ENCODE assay signal across 20 cellular contexts in the genomic region with DNA sequence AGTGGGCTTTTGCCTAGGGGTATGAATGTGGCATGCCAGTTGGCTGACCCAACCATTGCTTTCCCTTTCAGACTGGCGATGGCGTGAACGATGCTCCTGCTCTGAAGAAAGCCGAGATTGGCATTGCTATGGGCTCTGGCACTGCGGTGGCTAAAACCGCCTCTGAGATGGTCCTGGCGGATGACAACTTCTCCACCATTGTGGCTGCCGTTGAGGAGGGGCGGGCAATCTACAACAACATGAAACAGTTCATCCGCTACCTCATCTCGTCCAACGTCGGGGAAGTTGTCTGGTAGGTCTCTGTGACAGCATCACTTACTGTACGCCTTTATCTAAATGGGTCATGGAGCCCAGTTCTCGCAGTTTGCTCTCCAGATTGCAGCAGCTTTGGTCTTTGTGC.
"Had no signal": no experiment of that assay in that cellular context is flagged by ENCODE, and none has a peak within 500 bp of the region (broad histone marks: within the 10 kb centered on the region; RNA-seq: fewer than 3 reads in every experiment).

No MANE protein-coding gene starts in this region.

- H3K27me3 Mint-ChIP-seq: activated naive CD8-positive, alpha-beta T cell treated with anti-CD3 and anti-CD28 coated beads for 36 hours; activated T-cell treated with anti-CD3 and anti-CD28 coated beads, Interleukin-2, amount 50 U/mL, for 24 hours; activated T-helper 17 cell treated with anti-CD3 and anti-CD28 coated beads, Interleukin-2, amount 50 U/mL, for 72 hours; stimulated activated naive CD8-positive, alpha-beta T cell treated with anti-CD3 and anti-CD28 coated beads, Interleukin-15, amount 100 ng/mL, for 72 hours had no signal

- H3K4me3 ChIP-seq: coronary artery, left lung, tibial artery had no signal

- H3K4me1 ChIP-seq: tibial artery had no signal

- FAIRE-seq: astrocyte, urothelium cell line had no signal

- H3K27ac Mint-ChIP-seq: activated CD8-positive, alpha-beta T cell treated with anti-CD3 and anti-CD28 coated beads, Interleukin-2, amount 10 ng/mL, durations not matched to agents 7 days and 5 days; activated naive CD8-positive, alpha-beta T cell treated with anti-CD3 and anti-CD28 coated beads for 36 hours; activated T-cell treated with anti-CD3 and anti-CD28 coated beads, Interleukin-2, amount 50 U/mL, for 24 hours; immature natural killer cell; mesothelial cell of epicardium; natural killer cell; stimulated activated naive CD8-positive, alpha-beta T cell treated with anti-CD3 and anti-CD28 coated beads, Interleukin-15, amount 100 ng/mL, for 72 hours had no signal

- H3K9me3 ChIP-seq: left lung, tibial artery had no signal

- H3K27ac ChIP-seq: coronary artery, left lung, tibial artery had no signal

- ATAC-seq: activated CD8-positive, alpha-beta T cell treated with anti-CD3 and anti-CD28 coated beads, Interleukin-2, amount 10 ng/mL, durations not matched to agents 7 days and 5 days; activated T-helper 17 cell treated with anti-CD3 and anti-CD28 coated beads, Interleukin-2, amount 50 U/mL, for 72 hours; left lung; natural killer cell; right cardiac atrium; stimulated activated naive CD8-positive, alpha-beta T cell treated with anti-CD3 and anti-CD28 coated beads, Interleukin-15, amount 100 ng/mL, for 72 hours had no signal

- H3K27me3 ChIP-seq: left lung, tibial artery had no signal

- H3K4me3 Mint-ChIP-seq: activated CD8-positive, alpha-beta T cell treated with anti-CD3 and anti-CD28 coated beads, Interleukin-2, amount 10 ng/mL, durations not matched to agents 7 days and 5 days; activated naive CD8-positive, alpha-beta T cell treated with anti-CD3 and anti-CD28 coated beads for 36 hours; activated T-cell treated with anti-CD3 and anti-CD28 coated beads, Interleukin-2, amount 50 U/mL, for 24 hours; activated T-helper 17 cell treated with anti-CD3 and anti-CD28 coated beads, Interleukin-2, amount 50 U/mL, for 72 hours; immature natural killer cell; mesothelial cell of epicardium; natural killer cell; stimulated activated naive CD8-positive, alpha-beta T cell treated with anti-CD3 and anti-CD28 coated beads, Interleukin-15, amount 100 ng/mL, for 72 hours had no signal

- DNase-seq: activated CD4-positive, alpha-beta T cell treated with anti-CD3 and anti-CD28 coated beads for 1 hour; activated CD4-positive, alpha-beta T cell treated with anti-CD3 and anti-CD28 coated beads, Interleukin-2, amount 50 U/mL, for 1 hour; activated CD8-positive, alpha-beta T cell treated with anti-CD3 and anti-CD28 coated beads, Interleukin-2, amount 10 ng/mL, durations not matched to agents 7 days and 5 days; activated naive CD4-positive, alpha-beta T cell treated with Interleukin-2 at 50 U/mL for 16 hours; activated naive CD8-positive, alpha-beta T cell treated with anti-CD3 and anti-CD28 coated beads for 36 hours; activated T-cell treated with anti-CD3 and anti-CD28 coated beads, Interleukin-2, amount 50 U/mL, for 24 hours; foreskin fibroblast; immature natural killer cell; kidney glomerular epithelial cell; left lung; natural killer cell; right cardiac atrium; stimulated activated CD4-positive, alpha-beta T cell treated with anti-CD3 and anti-CD28 coated beads, Interleukin-12 subunit alpha, Interleukin-12 subunit beta, amount 100 ng/mL, for 4 hours; stimulated activated naive CD8-positive, alpha-beta T cell treated with anti-CD3 and anti-CD28 coated beads, Interleukin-15, amount 100 ng/mL, for 72 hours; tibial artery had no signal

- H3K9me3 Mint-ChIP-seq: activated naive CD8-positive, alpha-beta T cell treated with anti-CD3 and anti-CD28 coated beads for 36 hours; activated T-cell treated with anti-CD3 and anti-CD28 coated beads, Interleukin-2, amount 50 U/mL, for 24 hours; activated T-helper 17 cell treated with anti-CD3 and anti-CD28 coated beads, Interleukin-2, amount 50 U/mL, for 72 hours; immature natural killer cell; mesothelial cell of epicardium; natural killer cell; stimulated activated naive CD8-positive, alpha-beta T cell treated with anti-CD3 and anti-CD28 coated beads, Interleukin-15, amount 100 ng/mL, for 72 hours had no signal

- H3K4me1 Mint-ChIP-seq: immature natural killer cell, natural killer cell had no signal
